ENCODE assay signal across 8 cellular contexts in the genomic region with DNA sequence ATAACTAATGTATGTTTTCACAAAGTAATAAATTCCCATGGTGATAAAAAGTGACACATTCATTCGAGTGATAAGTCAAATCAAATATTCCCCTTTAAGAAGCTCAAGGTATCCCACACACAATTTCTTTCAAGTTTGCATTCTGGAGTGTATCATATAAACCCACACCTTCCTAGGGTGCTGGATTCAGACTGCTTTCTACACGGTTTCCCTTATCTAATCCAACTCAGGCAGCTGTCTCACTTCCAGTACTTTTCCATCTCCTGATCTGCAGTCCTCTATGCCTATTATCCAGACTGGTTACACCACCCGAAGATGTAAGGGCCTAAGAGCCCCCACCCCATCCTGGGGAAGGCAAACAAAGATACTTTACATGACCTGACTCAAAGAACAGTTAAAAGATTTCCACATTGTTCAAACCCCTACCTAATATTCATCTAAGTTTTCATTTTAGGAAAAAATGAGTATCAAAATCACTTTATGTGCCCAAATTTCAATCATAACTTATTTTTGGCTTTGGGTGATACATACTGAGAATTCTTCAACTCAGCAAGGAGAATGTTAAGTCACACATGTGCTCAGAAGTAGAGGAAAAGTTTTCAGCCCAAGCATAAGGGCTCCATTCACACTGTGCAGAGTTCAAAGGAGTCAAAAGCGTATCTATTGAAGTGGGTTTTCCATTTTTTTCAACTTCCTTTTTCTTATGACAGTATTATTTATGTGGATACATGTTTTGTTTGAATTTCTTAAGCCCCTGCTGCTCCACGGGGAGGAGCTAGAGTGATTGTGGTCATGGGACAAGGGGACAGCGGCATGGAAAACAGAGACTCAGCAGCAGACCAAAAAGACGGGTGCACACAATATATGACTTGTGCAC. TPM values are rescaled to one million over a fixed set of nuclear protein-coding genes. Genes with fewer than 3 reads are reported as not detected.
DNase-seq lines count a peak whose midpoint lies in the region; ATAC-seq and TF ChIP-seq lines count a peak whose summit lies in the region.

No MANE protein-coding gene starts in this region.

- H3K9me3 ChIP-seq in GM23248 (ENCODE audit: low read depth) (no peaks in the 10 kb centered on the region), tibial artery (no peaks in the 10 kb centered on the region)

- no peak for TF ChIP-seq CTCF in 22Rv1 (IDR thresholded peaks at IDR 0.05)
- TF ChIP-seq CTCF in tibial artery (IDR thresholded peaks at IDR 0.05): no peak

- DNase-seq in GM23248 (peak; percentile 54), SHP77 treated with DMSO at 0.1 percent for 48 hours (lab: John Stamatoyannopoulos, UW) (peak; percentile 27), caudate nucleus (lab: John Stamatoyannopoulos, UW) (peak in 31 of 61 donors; percentile 4 to 69 (median 20)), midbrain (lab: John Stamatoyannopoulos, UW) (peak; percentile 71), tibial artery (peak; percentile 73 to 79)

- 11 to 14% methylated on average over 7 of the region's 7 CpGs for WGBS in GM23248 (ENCODE audit: low coverage in 1 of 2, low lambda C conversion rate in 2 of 2, missing lambda C conversion rate in 2 of 2), 2 experiments

- H3K9ac ChIP-seq in GM23248: peak overlapping the region; percentile 83

- H3K27ac ChIP-seq in 22Rv1: peak overlapping the region; percentile 88; the same call in 1 of the 2 replicates
- H3K27ac ChIP-seq in GM23248: peak overlapping the region; percentile 99
- H3K27ac ChIP-seq in caudate nucleus (ENCODE audit: low read depth, low read length): peak overlapping the region; percentile 96
- peak overlapping the region; percentile 80 to 94 for H3K27ac ChIP-seq in tibial artery

- peaks cover 81% of the 10 kb centered on the region for H3K4me1 ChIP-seq in GM23248 (ENCODE audit: insufficient read depth)
- H3K4me1 ChIP-seq in tibial artery: peaks cover 14 to 96% (median 75%) of the 10 kb centered on the region in 4 donors

- H4K20me1 ChIP-seq in GM23248 (ENCODE audit: insufficient read depth): peaks cover 4% of the 10 kb centered on the region

- H3K36me3 ChIP-seq in GM23248 (ENCODE audit: low read depth) (peaks cover 19% of the 10 kb centered on the region), tibial artery (no peaks in the 10 kb centered on the region)

- intact Hi-C loops in tibial artery (cut with DNase I; ENCODE audit: low total_unique reads): loop anchor here (5.0 kb wide), 1 partner anchor 43 kb away; the partner anchor contains the start of gene CORO1C

- ATAC-seq in HG03025 (IDR thresholded peaks at IDR 0.05; ENCODE audit: low FRiP score, unreplicated experiment): no peak
- ATAC-seq in GM19455 (IDR thresholded peaks at IDR 0.05; ENCODE audit: unreplicated experiment): no peak

- H3K4me3 ChIP-seq in GM23248: peak overlapping the region; percentile 56
- H3K4me3 ChIP-seq in tibial artery: no peak overlapping the region

- no peaks in the 10 kb centered on the region for H3K9me2 ChIP-seq in GM23248 (ENCODE audit: insufficient read depth)

- H2AFZ ChIP-seq in GM23248: no peak overlapping the region

- H3K79me2 ChIP-seq in GM23248 (ENCODE audit: insufficient read depth): peaks cover 95% of the 10 kb centered on the region

- peaks cover 87% of the 10 kb centered on the region for H3F3A ChIP-seq in GM23248 (ENCODE audit: insufficient read depth)

- in situ Hi-C loops in GM23248 (cut with MboI): no loop called here

- H3K4me2 ChIP-seq in GM23248 (ENCODE audit: unreplicated experiment): peak overlapping the region; percentile 87

- H3K27me3 ChIP-seq in GM23248 (replicated peaks; ENCODE audit: insufficient read depth) (no peaks in the 10 kb centered on the region), tibial artery (no peaks in the 10 kb centered on the region)

RNA-seq across cellular contexts. Expression of gene CORO1C, which starts 41.8 kb away (rescaled TPM):
- 170 and 172 TPM in 2 replicates for total RNA-seq in GM23248 (2014; rRNA removed; shearing (Covaris generic))
- polyA plus RNA-seq in GM23248 (2016; fragmentation: Nextera tagmentation; extraction: Ambion mirVana): 401 and 403 TPM in 2 replicates

RNA-seq across cellular contexts. Expression of gene SELPLG, which starts 55.9 kb away (rescaled TPM):
- total RNA-seq in GM23248 (2014; rRNA removed; shearing (Covaris generic)): 4.4 and 6.1 TPM in 2 replicates
- 6.2 and 6.7 TPM in 2 replicates for polyA plus RNA-seq in GM23248 (2016; fragmentation: Nextera tagmentation; extraction: Ambion mirVana)

Comparison
In these comparisons a context has a peak if more than half of its experiments do, and no peak if none do; other contexts are left out.
1. DNase-seq: peak in every context shown above with its lines; median percentile 76 in tibial artery; 71 in midbrain; 54 in GM23248; 27 in SHP77 treated with DMSO at 0.1 percent for 48 hours; 20 in caudate nucleus.